In genomic region chr1:56378376-56379070, GRCh38 we compare ENCODE assay signal across 1 cellular context.
TF ChIP-seq lines count a peak whose summit lies in the region.

No MANE protein-coding gene starts in this region.

TF ChIP-seq in H1, 55 proteins besides CTCF, POLR2A, EP300 and RAD21:
- no peak for TF ChIP-seq CHD7 (IDR thresholded peaks at IDR 0.05; ENCODE audit: insufficient replicate concordance, low read length)
- TF ChIP-seq POLR2AphosphoS5 (IDR thresholded peaks at IDR 0.05; ENCODE audit: low read depth, low read length), result no peak
- no peak for TF ChIP-seq KDM4A (IDR thresholded peaks at IDR 0.05; ENCODE audit: low read depth, low read length, severe bottlenecking)
